In the genomic region with DNA sequence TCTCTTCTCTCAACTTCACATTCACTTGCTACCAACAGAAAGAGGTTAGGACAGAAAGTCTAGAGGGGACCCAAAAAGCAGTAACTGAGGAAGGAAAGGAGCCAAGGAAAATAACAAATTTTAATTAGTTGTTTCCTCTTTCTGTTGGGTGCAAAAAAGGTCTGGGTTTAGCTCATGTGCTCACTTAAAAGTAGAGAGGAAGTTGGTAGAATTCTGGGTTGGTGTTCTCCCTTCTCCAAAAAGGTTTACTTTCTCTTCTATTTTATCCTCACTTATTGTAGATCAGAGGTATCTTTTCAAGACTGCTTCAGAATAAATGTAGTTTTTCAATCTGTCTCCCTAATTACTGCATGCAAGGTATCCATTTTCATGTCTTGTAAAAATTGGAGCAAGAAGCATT, we compare ENCODE assay signal across 16 cellular contexts.
"Had no signal": no experiment of that assay in that cellular context is flagged by ENCODE, and none has a peak within 500 bp of the region (broad histone marks: within the 10 kb centered on the region; RNA-seq: fewer than 3 reads in every experiment).

No MANE protein-coding gene starts in this region.

- H3K27ac Mint-ChIP-seq: stimulated activated effector memory CD8-positive, alpha-beta T cell treated with anti-CD3 and anti-CD28 coated beads, Interleukin-12 subunit alpha, Interleukin-12 subunit beta, amount 100 ng/mL, for 72 hours had no signal

- H3K4me3 Mint-ChIP-seq: activated T-cell treated with anti-CD3 and anti-CD28 coated beads, Interleukin-2, amount 50 U/mL, for 4 hours; natural killer cell; stimulated activated effector memory CD8-positive, alpha-beta T cell treated with anti-CD3 and anti-CD28 coated beads, Interleukin-12 subunit alpha, Interleukin-12 subunit beta, amount 100 ng/mL, for 72 hours had no signal

- H3K9me3 Mint-ChIP-seq: activated T-cell treated with anti-CD3 and anti-CD28 coated beads, Interleukin-2, amount 50 U/mL, for 4 hours; natural killer cell; stimulated activated effector memory CD8-positive, alpha-beta T cell treated with anti-CD3 and anti-CD28 coated beads, Interleukin-12 subunit alpha, Interleukin-12 subunit beta, amount 100 ng/mL, for 72 hours had no signal

- H3K4me1 Mint-ChIP-seq: natural killer cell had no signal

- FAIRE-seq: astrocyte, small intestine had no signal

- DNase-seq: activated gamma-delta T cell treated with Interleukin-2 at 50 U/mL for 16 hours; activated T-cell treated with anti-CD3 and anti-CD28 coated beads, Interleukin-2, amount 50 U/mL, for 4 hours; esophagus squamous epithelium; foreskin keratinocyte; heart left ventricle; mammary epithelial cell; mucosa of descending colon; natural killer cell; nucleus accumbens; small intestine; T-helper 2 cell; trophoblast cell had no signal

- ATAC-seq: activated CD4-positive, CD25-positive, alpha-beta regulatory T cell treated with anti-CD3 and anti-CD28 coated beads, Interleukin-2, amount 50 U/mL, for 24 hours; activated T-cell treated with anti-CD3 and anti-CD28 coated beads, Interleukin-2, amount 50 U/mL, for 4 hours; foreskin keratinocyte; heart left ventricle; left lobe of liver; mucosa of descending colon; natural killer cell; stimulated activated effector memory CD8-positive, alpha-beta T cell treated with anti-CD3 and anti-CD28 coated beads, Interleukin-12 subunit alpha, Interleukin-12 subunit beta, amount 100 ng/mL, for 72 hours had no signal
